ENCODE assay signal across 21 cellular contexts in the genomic region with DNA sequence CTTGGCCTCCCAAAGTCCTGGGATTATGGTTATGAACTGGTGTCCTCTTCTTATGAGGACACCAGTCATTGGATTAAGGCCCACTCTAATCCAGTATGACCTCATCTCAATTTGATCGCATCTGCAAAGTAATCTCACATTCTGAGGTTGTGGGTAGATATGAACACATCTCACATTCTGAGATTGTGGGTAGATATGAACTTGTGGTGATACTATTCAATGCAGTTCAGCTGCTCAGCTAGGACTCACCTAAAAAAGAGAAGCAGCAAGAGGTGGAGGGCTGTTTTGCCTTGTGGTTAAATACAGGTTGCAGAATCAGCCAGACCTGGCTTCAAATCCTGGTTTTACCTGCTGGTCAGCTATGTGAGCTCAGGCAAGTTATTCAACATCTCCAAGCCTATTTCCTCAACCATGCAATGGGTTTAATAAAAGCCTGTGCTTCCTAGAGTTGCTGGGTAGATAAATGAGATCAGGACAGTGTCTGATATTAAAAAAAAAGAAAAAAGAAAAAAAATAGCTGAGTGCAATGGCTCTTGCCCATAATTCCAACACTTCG. TPM values are rescaled to one million over a fixed set of nuclear protein-coding genes. Genes with fewer than 3 reads are reported as not detected.
A peak's percentile ranks its signal among the peaks of the same experiment; 100 is the strongest.
DNase-seq lines count a peak whose midpoint lies in the region; ATAC-seq, FAIRE-seq and TF ChIP-seq lines count a peak whose summit lies in the region.
"Had no signal": no experiment of that assay in that cellular context is flagged by ENCODE, and none has a peak within 500 bp of the region (broad histone marks: within the 10 kb centered on the region; RNA-seq: fewer than 3 reads in every experiment).

No MANE protein-coding gene starts in this region.

- ATAC-seq in central memory CD8-positive, alpha-beta T cell (replicated peaks; ENCODE audit: extremely low read depth, poor library complexity, severe bottlenecking): peak; percentile 100
- peak; percentile 98 for ATAC-seq in stimulated activated effector memory CD8-positive, alpha-beta T cell treated with anti-CD3 and anti-CD28 coated beads, Interleukin-12 subunit alpha, Interleukin-12 subunit beta, amount 100 ng/mL, for 72 hours
- ATAC-seq: K562, SK-N-SH treated with all-trans-retinoic acid at 6 μM for 48 hours had no signal

- no peaks in the 10 kb centered on the region for H3K36me3 Mint-ChIP-seq in activated naive CD4-positive, alpha-beta T cell treated with anti-CD3 and anti-CD28 coated beads, Interleukin-2, amount 10 ng/mL, durations not matched to agents 7 days and 5 days
- H3K36me3 Mint-ChIP-seq in central memory CD8-positive, alpha-beta T cell (ENCODE audit: insufficient read depth): peaks cover 7% of the 10 kb centered on the region
- no peaks in the 10 kb centered on the region for H3K36me3 Mint-ChIP-seq in stimulated activated effector memory CD8-positive, alpha-beta T cell treated with anti-CD3 and anti-CD28 coated beads, Interleukin-12 subunit alpha, Interleukin-12 subunit beta, amount 100 ng/mL, for 72 hours
- H3K36me3 Mint-ChIP-seq: CD14-positive monocyte, neural progenitor cell had no signal

- no peak overlapping the region for H3K4me3 Mint-ChIP-seq in activated naive CD4-positive, alpha-beta T cell treated with anti-CD3 and anti-CD28 coated beads, Interleukin-2, amount 10 ng/mL, durations not matched to agents 7 days and 5 days
- peak overlapping the region; percentile 64 for H3K4me3 Mint-ChIP-seq in central memory CD8-positive, alpha-beta T cell
- no peak overlapping the region for H3K4me3 Mint-ChIP-seq in stimulated activated effector memory CD8-positive, alpha-beta T cell treated with anti-CD3 and anti-CD28 coated beads, Interleukin-12 subunit alpha, Interleukin-12 subunit beta, amount 100 ng/mL, for 72 hours
- H3K4me3 Mint-ChIP-seq: activated naive CD4-positive, alpha-beta T cell treated with anti-CD3 and anti-CD28 coated beads for 36 hours; CD14-positive monocyte; neural progenitor cell had no signal

- peak; percentile 9 for DNase-seq in activated naive CD4-positive, alpha-beta T cell treated with Interleukin-2 at 50 U/mL for 16 hours
- no peak for DNase-seq in activated naive CD4-positive, alpha-beta T cell treated with anti-CD3 and anti-CD28 coated beads, Interleukin-2, amount 10 ng/mL, durations not matched to agents 7 days and 5 days
- peak; percentile 54 for DNase-seq in M059J (ENCODE audit: low read depth)
- peak in 1 of 2 donors; percentile 34 for DNase-seq in central memory CD8-positive, alpha-beta T cell (ENCODE audit: low spot score in 2 of 2)
- no peak for DNase-seq in stimulated activated effector memory CD8-positive, alpha-beta T cell treated with anti-CD3 and anti-CD28 coated beads, Interleukin-12 subunit alpha, Interleukin-12 subunit beta, amount 100 ng/mL, for 72 hours (ENCODE audit: low spot score in 2 of 2)
- DNase-seq in NCI-H510A treated with DMSO at 0.1 percent for 48 hours (lab: John Stamatoyannopoulos, UW): no peak
- no peak for DNase-seq in GM12892 (ENCODE audit: insufficient read length)
- DNase-seq: activated CD8-positive, alpha-beta memory T cell treated with anti-CD3 and anti-CD28 coated beads, Interleukin-2, amount 50 U/mL, for 4 hours; activated naive CD4-positive, alpha-beta T cell treated with anti-CD3 and anti-CD28 coated beads for 36 hours; cerebellar nuclear complex; erythroblast; foreskin melanocyte; hippocampal formation; MV-4-11; NCI-H2171 treated with DMSO at 0.1 percent for 48 hours; NCI-H748 treated with DMSO at 0.1 percent for 48 hours; T1000 had no signal

- CTCF ChIA-PET in activated naive CD4-positive, alpha-beta T cell treated with anti-CD3 and anti-CD28 coated beads, Interleukin-2, amount 10 ng/mL, durations not matched to agents 7 days and 5 days (lab: Charles Lee): interaction anchor here (0.8 to 2.9 kb wide), 3 partner anchors 11 to 21 kb away, joined by 3 to 9 read pairs (median 3); no protein-coding TSS in a partner anchor

- H3K27me3 Mint-ChIP-seq in activated naive CD4-positive, alpha-beta T cell treated with anti-CD3 and anti-CD28 coated beads, Interleukin-2, amount 10 ng/mL, durations not matched to agents 7 days and 5 days: peaks cover 8% of the 10 kb centered on the region
- H3K27me3 Mint-ChIP-seq in central memory CD8-positive, alpha-beta T cell: peaks cover 7% of the 10 kb centered on the region

- TF ChIP-seq POLR2A in GM12892 (IDR thresholded peaks at IDR 0.05; ENCODE audit: low read depth, low read length): no peak

- H3K27ac Mint-ChIP-seq in activated naive CD4-positive, alpha-beta T cell treated with anti-CD3 and anti-CD28 coated beads, Interleukin-2, amount 10 ng/mL, durations not matched to agents 7 days and 5 days: no peak overlapping the region
- peak overlapping the region; percentile 45 for H3K27ac Mint-ChIP-seq in central memory CD8-positive, alpha-beta T cell (ENCODE audit: low read depth)
- peak overlapping the region; percentile 58 for H3K27ac Mint-ChIP-seq in stimulated activated effector memory CD8-positive, alpha-beta T cell treated with anti-CD3 and anti-CD28 coated beads, Interleukin-12 subunit alpha, Interleukin-12 subunit beta, amount 100 ng/mL, for 72 hours
- H3K27ac Mint-ChIP-seq: activated naive CD4-positive, alpha-beta T cell treated with anti-CD3 and anti-CD28 coated beads for 36 hours; CD14-positive monocyte; neural progenitor cell had no signal

- H3K4me1 Mint-ChIP-seq in activated naive CD4-positive, alpha-beta T cell treated with anti-CD3 and anti-CD28 coated beads, Interleukin-2, amount 10 ng/mL, durations not matched to agents 7 days and 5 days: peaks cover 24% of the 10 kb centered on the region
- H3K4me1 Mint-ChIP-seq in central memory CD8-positive, alpha-beta T cell: peaks cover 23% of the 10 kb centered on the region
- peaks cover 18% of the 10 kb centered on the region for H3K4me1 Mint-ChIP-seq in stimulated activated effector memory CD8-positive, alpha-beta T cell treated with anti-CD3 and anti-CD28 coated beads, Interleukin-12 subunit alpha, Interleukin-12 subunit beta, amount 100 ng/mL, for 72 hours

- no peaks in the 10 kb centered on the region for H3K9me3 Mint-ChIP-seq in activated naive CD4-positive, alpha-beta T cell treated with anti-CD3 and anti-CD28 coated beads, Interleukin-2, amount 10 ng/mL, durations not matched to agents 7 days and 5 days
- H3K9me3 Mint-ChIP-seq in central memory CD8-positive, alpha-beta T cell: no peaks in the 10 kb centered on the region
- H3K9me3 Mint-ChIP-seq in stimulated activated effector memory CD8-positive, alpha-beta T cell treated with anti-CD3 and anti-CD28 coated beads, Interleukin-12 subunit alpha, Interleukin-12 subunit beta, amount 100 ng/mL, for 72 hours: no peaks in the 10 kb centered on the region
- H3K9me3 Mint-ChIP-seq: neural progenitor cell had no signal

- no peak for FAIRE-seq in GM12892 (lab: Jason Lieb, UNC)
- FAIRE-seq: K562 had no signal

RNA-seq across cellular contexts. Expression of a gene that starts 8.5 kb away (rescaled TPM):
- total RNA-seq in M059J (2014; rRNA removed; shearing (Covaris generic)): 15.1 and 28.6 TPM in 2 replicates
- 3.7 TPM for polyA plus RNA-seq in GM12892 (2012; ENCODE audit: missing spikeins)

RNA-seq across cellular contexts. Expression of a gene that starts 45.9 kb away (rescaled TPM):
- total RNA-seq in M059J (2014; rRNA removed; shearing (Covaris generic)): 45.9 and 47.6 TPM in 2 replicates
- 120 TPM for polyA plus RNA-seq in GM12892 (2012; ENCODE audit: missing spikeins)

Comparison
In these comparisons a context has a peak if more than half of its experiments do, and no peak if none do; other contexts are left out.
1. DNase-seq: peak in activated naive CD4-positive, alpha-beta T cell treated with Interleukin-2 at 50 U/mL for 16 hours (single experiment) and M059J (single experiment); none in activated naive CD4-positive, alpha-beta T cell treated with anti-CD3 and anti-CD28 coated beads, Interleukin-2, amount 10 ng/mL, durations not matched to agents 7 days and 5 days (single experiment), stimulated activated effector memory CD8-positive, alpha-beta T cell treated with anti-CD3 and anti-CD28 coated beads, Interleukin-12 subunit alpha, Interleukin-12 subunit beta, amount 100 ng/mL, for 72 hours (0 of 2), NCI-H510A treated with DMSO at 0.1 percent for 48 hours (single experiment) and GM12892 (single experiment).